17 cellular contexts compared by ENCODE assay signal in genomic region chr17:49749730-49750129, GRCh38. TPM values are rescaled to one million over a fixed set of nuclear protein-coding genes. Genes with fewer than 3 reads are reported as not detected.
DNase-seq lines count a peak whose midpoint lies in the region; ATAC-seq, FAIRE-seq and TF ChIP-seq lines count a peak whose summit lies in the region.
"Had no signal": no experiment of that assay in that cellular context is flagged by ENCODE, and none has a peak within 500 bp of the region (broad histone marks: within the 10 kb centered on the region; RNA-seq: fewer than 3 reads in every experiment).

No MANE protein-coding gene starts in this region.

- no peak for TF ChIP-seq CTCF in K562 (IDR thresholded peaks at IDR 0.05 in 2 of 3, conservative IDR thresholded peaks at IDR 0.05 in 1 of 3; ENCODE audit: insufficient read depth in 2 of 3, low read depth in 1 of 3, low read length in 3 of 3)

- peaks cover 10% of the 10 kb centered on the region for H3K36me3 Mint-ChIP-seq in activated naive CD4-positive, alpha-beta T cell treated with anti-CD3 and anti-CD28 coated beads, Interleukin-2, amount 50 U/mL, for 24 hours
- peaks cover 33% of the 10 kb centered on the region for H3K36me3 Mint-ChIP-seq in T-cell

- H3K9me3 Mint-ChIP-seq in activated naive CD4-positive, alpha-beta T cell treated with anti-CD3 and anti-CD28 coated beads, Interleukin-2, amount 50 U/mL, for 24 hours, result peaks cover 8% of the 10 kb centered on the region
- peaks cover 0 to 3% (median 0%) of the 10 kb centered on the region in 3 donors for H3K9me3 Mint-ChIP-seq in T-cell
- H3K9me3 Mint-ChIP-seq: endodermal cell had no signal

- no TSS peak for BruUV-seq in K562 (replicated peaks; lab: Mats Ljungman, UMichigan)

- TF ChIP-seq POLR2A in K562 (conservative IDR thresholded peaks at IDR 0.05), result no peak

- H3K27ac ChIP-seq in K562 (ENCODE audit: extremely low read depth, low read depth, low read length), result no peak overlapping the region
- H3K27ac ChIP-seq in thymus (ENCODE audit: low read depth), result peak overlapping the region; percentile 76
- H3K27ac ChIP-seq: thoracic aorta had no signal

- no peak overlapping the region for H2AFZ ChIP-seq in K562 (ENCODE audit: low read depth, low read length)

- no peak for TF ChIP-seq RAD21 in K562 (CRISPR knock-in tag; conservative IDR thresholded peaks at IDR 0.05 in 1 of 2, IDR thresholded peaks at IDR 0.05 in 1 of 2)

- DNase-seq in activated naive CD4-positive, alpha-beta T cell (lab: John Stamatoyannopoulos, UW), result no peak
- no peak for DNase-seq in T-cell
- DNase-seq in K562 (ENCODE audit: extremely low read depth in 1 of 4, low spot score in 3 of 4), result no peak
- DNase-seq in retina, result no peak
- no peak for DNase-seq in stimulated activated CD4-positive, alpha-beta T cell treated with anti-CD3 and anti-CD28 coated beads, Interleukin-4, amount 100 ng/mL, for 24 hours
- DNase-seq in NCI-H526 (lab: John Stamatoyannopoulos, UW), result no peak
- DNase-seq: activated gamma-delta T cell; endodermal cell; glutamatergic neuron; Karpas-422; NCI-H1105; NCI-H510A treated with DMSO at 0.1 percent for 48 hours; stimulated activated CD4-positive, alpha-beta T cell treated with anti-CD3 and anti-CD28 coated beads, Interleukin-12 subunit alpha, Interleukin-12 subunit beta, amount 100 ng/mL, for 4 hours had no signal

- H3K4me3 ChIP-seq in K562 (no peak overlapping the region), thymus (ENCODE audit: low read length) (no peak overlapping the region)
- H3K4me3 ChIP-seq: thoracic aorta had no signal

- H3K4me2 ChIP-seq in K562 (ENCODE audit: insufficient read depth, low read length), result no peak overlapping the region

- H3K79me2 ChIP-seq in K562 (ENCODE audit: control insufficient read depth, insufficient read depth, low read length), result peaks cover 88% of the 10 kb centered on the region

- H4K20me1 ChIP-seq in K562 (replicated peaks; ENCODE audit: control insufficient read depth, insufficient read depth, low read length), result peaks cover 25% of the 10 kb centered on the region

- intact Hi-C loops in K562 (cut with micrococcal nuclease), result no loop called here

- H3K9me3 ChIP-seq in K562 (replicated peaks; ENCODE audit: control insufficient read depth, insufficient read depth, low read depth, low read length) (no peaks in the 10 kb centered on the region), thymus (ENCODE audit: control insufficient read depth) (no peaks in the 10 kb centered on the region)
- H3K9me3 ChIP-seq: thoracic aorta had no signal

- TF ChIP-seq EP300 in K562 (IDR thresholded peaks at IDR 0.05; ENCODE audit: low read length), result no peak

- H3K4me1 ChIP-seq in K562 (replicated peaks in 1 of 2; ENCODE audit: control insufficient read depth in 2 of 2, insufficient read depth in 2 of 2, low read length in 2 of 2), result peaks cover 14 to 50% of the 10 kb centered on the region in 2 experiments
- peaks cover 58% of the 10 kb centered on the region for H3K4me1 ChIP-seq in thymus (ENCODE audit: control insufficient read depth, insufficient read depth, low read length)

- ATAC-seq in T-cell (replicated peaks in 1 of 4), result no peak
- ATAC-seq in K562, result no peak

- POLR2A ChIA-PET in T-cell (lab: Charles Lee), result interaction anchor here in 1 of 2 donors (2.0 to 3.7 kb wide), 2 partner anchors 13 to 34 kb away, joined by 12 to 117 read pairs; partner anchors contain the start of gene FAM117A
- POLR2A ChIA-PET in K562 (lab: Yijun Ruan, JAX), result interaction anchor here (1.4 to 3.9 kb wide), 3 partner anchors 9 to 13 kb away, joined by 3 to 18 read pairs (median 18); partner anchors contain the start of gene FAM117A

- H3K9ac ChIP-seq in K562 (ENCODE audit: insufficient read depth in 1 of 2, low read depth in 2 of 2, low read length in 2 of 2), result no peak overlapping the region; a peak in 1 of 4 replicates

- in situ Hi-C loops in K562 (cut with MboI), result no loop called here

- no peaks in the 10 kb centered on the region for H3K27me3 Mint-ChIP-seq in activated naive CD4-positive, alpha-beta T cell treated with anti-CD3 and anti-CD28 coated beads, Interleukin-2, amount 50 U/mL, for 24 hours
- H3K27me3 Mint-ChIP-seq in T-cell, result no peaks in the 10 kb centered on the region

- peak overlapping the region; percentile 28 for H3K4me3 Mint-ChIP-seq in activated naive CD4-positive, alpha-beta T cell treated with anti-CD3 and anti-CD28 coated beads, Interleukin-2, amount 50 U/mL, for 24 hours
- H3K4me3 Mint-ChIP-seq in T-cell, result peak overlapping the region in 1 of 3 donors; percentile 10
- H3K4me3 Mint-ChIP-seq: endodermal cell, mesothelial cell of epicardium had no signal

- 94% methylated on average over 3 of the region's 3 CpGs for WGBS in K562 (ENCODE audit: insufficient coverage, low coverage, missing lambda C conversion rate)
- WGBS in thymus, result 96% methylated on average over 3 of the region's 3 CpGs

- H3K36me3 ChIP-seq in K562 (ENCODE audit: control insufficient read depth, insufficient read depth, low read length) (peaks cover 76% of the 10 kb centered on the region), thymus (ENCODE audit: control insufficient read depth, insufficient read depth) (no peaks in the 10 kb centered on the region)
- H3K36me3 ChIP-seq: thoracic aorta had no signal

- H3K4me1 Mint-ChIP-seq in activated naive CD4-positive, alpha-beta T cell treated with anti-CD3 and anti-CD28 coated beads, Interleukin-2, amount 50 U/mL, for 24 hours, result peaks cover 86% of the 10 kb centered on the region
- peaks cover 67 to 89% (median 88%) of the 10 kb centered on the region in 3 donors for H3K4me1 Mint-ChIP-seq in T-cell

- H3K27me3 ChIP-seq in K562 (ENCODE audit: control insufficient read depth in 2 of 2, insufficient read depth in 2 of 2, low read length in 2 of 2) (no peaks in the 10 kb centered on the region), thymus (ENCODE audit: control insufficient read depth, insufficient read depth) (no peaks in the 10 kb centered on the region)

- CTCF ChIA-PET in T-cell (lab: Charles Lee) (interaction anchor here in 1 of 2 donors (0.7 to 2.0 kb wide), 3 partner anchors 14 to 38 kb away, joined by 5 to 10 read pairs (median 6); partner anchors contain the start of gene FAM117A), K562 (lab: Yijun Ruan, JAX; ENCODE audit: low intra/inter-chr PET ratio) (no interaction called here)

- FAIRE-seq in K562 (lab: Jason Lieb, UNC), result no peak

- peaks cover 3% of the 10 kb centered on the region for H3K9me1 ChIP-seq in K562 (ENCODE audit: control insufficient read depth, insufficient read depth, low read length)

- peak overlapping the region; percentile 90 for H3K27ac Mint-ChIP-seq in activated naive CD4-positive, alpha-beta T cell treated with anti-CD3 and anti-CD28 coated beads, Interleukin-2, amount 50 U/mL, for 24 hours
- H3K27ac Mint-ChIP-seq in T-cell, result peak overlapping the region; percentile 96 to 98
- H3K27ac Mint-ChIP-seq: endodermal cell, mesothelial cell of epicardium had no signal

RNA-seq across cellular contexts. Expression of gene FAM117A, which starts 14.2 kb away (rescaled TPM):
- total RNA-seq in T-cell (100 to 1,000 TPM in 2 of 5 donors, 10 to 100 TPM in 3; 71.9 to 105 (median 99.1) TPM), K562 (2014; rRNA removed) (36.6 and 53.7 TPM in 2 replicates), K562 (2014; rRNA removed; fragmentation: Illumina TruSeq; extraction: Trizol) (17.2 and 17.4 TPM in 2 replicates), K562 (2015; rRNA removed; fragmentation: Illumina TruSeq; extraction: Trizol) (29.9 and 31.6 TPM in 2 replicates), K562 (2021) (57.1 and 60.6 TPM in 2 replicates)
- 36.1 and 63.6 TPM in 2 replicates for total RNA-seq in K562 (2011; cell fraction: chromatin; rRNA removed; ENCODE audit: low replicate concordance)
- 46.1 and 47.4 TPM in 2 replicates for total RNA-seq in K562 (2011; cell fraction: nucleolus; rRNA removed)
- 43.6 and 73.7 TPM in 2 replicates for total RNA-seq in K562 (2011; cell fraction: nucleoplasm; rRNA removed)
- polyA plus RNA-seq in K562 (2011; rRNA removed) (40.4 and 70.5 TPM in 2 replicates), K562 (2014; fragmentation: Illumina TruSeq; extraction: Trizol) (78.9 and 79.7 TPM in 2 replicates), K562 (2014; fragmentation: Nextera tagmentation; extraction: Ambion mirVana) (1 to 10 TPM; 3.1 to 4.7 TPM), K562 (2014; rRNA removed) (62.9 and 65.9 TPM in 2 replicates), thymus (13.6 TPM)
- 42.0 and 64.7 TPM in 2 replicates for polyA plus RNA-seq in K562 (2011; cell fraction: cytosol; rRNA removed)
- 39.9 and 55.6 TPM in 2 replicates for polyA plus RNA-seq in K562 (2011; cell fraction: nucleus; rRNA removed)
- 40.1 and 94.9 TPM in 2 replicates for polyA plus RNA-seq in K562 (2012)
- polyA minus RNA-seq in K562 (2011; rRNA and poly(A)+ RNA removed), result 19.7 and 22.8 TPM in 2 replicates
- 29.9 and 30.1 TPM in 2 replicates for polyA minus RNA-seq in K562 (2011; cell fraction: cytosol; rRNA and poly(A)+ RNA removed)
- 22.2 and 22.9 TPM in 2 replicates for polyA minus RNA-seq in K562 (2011; cell fraction: nucleus; rRNA and poly(A)+ RNA removed)

RNA-seq across cellular contexts. Expression of gene KAT7, which starts 38.8 kb away (rescaled TPM):
- total RNA-seq in T-cell (100 to 1,000 TPM in 2 of 5 donors, 10 to 100 TPM in 3; 96.8 to 197 (median 99.7) TPM), K562 (2014; rRNA removed) (26.6 and 34.8 TPM in 2 replicates), K562 (2014; rRNA removed; fragmentation: Illumina TruSeq; extraction: Trizol) (37.7 and 42.2 TPM in 2 replicates), K562 (2015; rRNA removed; fragmentation: Illumina TruSeq; extraction: Trizol) (35.6 and 36.1 TPM in 2 replicates), K562 (2021) (52.8 and 57.3 TPM in 2 replicates)
- 98.7 and 143 TPM in 2 replicates for total RNA-seq in K562 (2011; cell fraction: chromatin; rRNA removed; ENCODE audit: low replicate concordance)
- 42.4 and 42.8 TPM in 2 replicates for total RNA-seq in K562 (2011; cell fraction: nucleolus; rRNA removed)
- 98.0 and 135 TPM in 2 replicates for total RNA-seq in K562 (2011; cell fraction: nucleoplasm; rRNA removed)
- polyA plus RNA-seq in K562 (2011; rRNA removed) (20.6 and 39.3 TPM in 2 replicates), K562 (2014; fragmentation: Illumina TruSeq; extraction: Trizol) (36.1 and 39.1 TPM in 2 replicates), K562 (2014; fragmentation: Nextera tagmentation; extraction: Ambion mirVana) (10 to 100 TPM; 10.8 to 10.9 TPM), K562 (2014; rRNA removed) (18.3 and 20.5 TPM in 2 replicates), thymus (14.2 TPM)
- polyA plus RNA-seq in K562 (2011; cell fraction: cytosol; rRNA removed), result 14.3 and 28.7 TPM in 2 replicates
- 53.9 and 59.1 TPM in 2 replicates for polyA plus RNA-seq in K562 (2011; cell fraction: nucleus; rRNA removed)
- 24.3 and 34.3 TPM in 2 replicates for polyA plus RNA-seq in K562 (2012)
- 52.7 and 64.3 TPM in 2 replicates for polyA minus RNA-seq in K562 (2011; rRNA and poly(A)+ RNA removed)
- 34.6 and 39.4 TPM in 2 replicates for polyA minus RNA-seq in K562 (2011; cell fraction: cytosol; rRNA and poly(A)+ RNA removed)
- polyA minus RNA-seq in K562 (2011; cell fraction: nucleus; rRNA and poly(A)+ RNA removed), result 31.5 and 52.3 TPM in 2 replicates

RNA-seq across cellular contexts. Expression of gene SLC35B1, which starts 42.0 kb away (rescaled TPM):
- total RNA-seq in T-cell (10 to 100 TPM; 40.5 to 57.1 (median 42.8) TPM), K562 (2014; rRNA removed) (51.4 and 58.8 TPM in 2 replicates), K562 (2014; rRNA removed; fragmentation: Illumina TruSeq; extraction: Trizol) (76.4 and 77.1 TPM in 2 replicates), K562 (2015; rRNA removed; fragmentation: Illumina TruSeq; extraction: Trizol) (64.1 and 74.2 TPM in 2 replicates), K562 (2021) (66.2 and 66.3 TPM in 2 replicates)
- total RNA-seq in K562 (2011; cell fraction: chromatin; rRNA removed; ENCODE audit: low replicate concordance), result 115 and 192 TPM in 2 replicates
- 145 and 163 TPM in 2 replicates for total RNA-seq in K562 (2011; cell fraction: nucleolus; rRNA removed)
- 170 and 177 TPM in 2 replicates for total RNA-seq in K562 (2011; cell fraction: nucleoplasm; rRNA removed)
- polyA plus RNA-seq in K562 (2011; rRNA removed) (87.9 and 103 TPM in 2 replicates), K562 (2014; fragmentation: Illumina TruSeq; extraction: Trizol) (70.7 and 71.3 TPM in 2 replicates), K562 (2014; fragmentation: Nextera tagmentation; extraction: Ambion mirVana) (10 to 100 TPM; 62.0 to 64.4 TPM), K562 (2014; rRNA removed) (53.4 and 54.3 TPM in 2 replicates), thymus (50.0 TPM)
- polyA plus RNA-seq in K562 (2011; cell fraction: cytosol; rRNA removed), result 75.0 and 110 TPM in 2 replicates
- polyA plus RNA-seq in K562 (2011; cell fraction: nucleus; rRNA removed), result 141 and 182 TPM in 2 replicates
- 67.9 and 71.4 TPM in 2 replicates for polyA plus RNA-seq in K562 (2012)
- polyA minus RNA-seq in K562 (2011; rRNA and poly(A)+ RNA removed), result 58.8 and 75.1 TPM in 2 replicates
- 43.5 and 45.8 TPM in 2 replicates for polyA minus RNA-seq in K562 (2011; cell fraction: cytosol; rRNA and poly(A)+ RNA removed)
- 41.2 and 65.6 TPM in 2 replicates for polyA minus RNA-seq in K562 (2011; cell fraction: nucleus; rRNA and poly(A)+ RNA removed)
